Comparison of ENCODE assay signal across 26 cellular contexts in genomic region chr20:19682249-19682648, GRCh38.
"Had no signal": no experiment of that assay in that cellular context is flagged by ENCODE, and none has a peak within 500 bp of the region (broad histone marks: within the 10 kb centered on the region; RNA-seq: fewer than 3 reads in every experiment).

No MANE protein-coding gene starts in this region.

- H3K27ac ChIP-seq: HL-60, KMS-11, RWPE1 had no signal

- H3K36me3 Mint-ChIP-seq: IgD-negative memory B cell, T-cell had no signal

- H3K4me3 ChIP-seq: K562 had no signal

- H3K9me2 ChIP-seq: SK-N-SH had no signal

- H3K9ac ChIP-seq: KMS-11, SK-N-SH had no signal

- H3K27ac Mint-ChIP-seq: IgD-negative memory B cell, T-cell had no signal

- ATAC-seq: K562, Panc1, T-cell had no signal

- FAIRE-seq: HTR-8/SVneo, K562 had no signal

- DNase-seq: MV-4-11, NCI-H1048, NCI-H1105, NCI-H1417, NCI-H1436 treated with DMSO at 0.1 percent for 48 hours, NCI-H1694, NCI-H187 treated with DMSO at 0.1 percent for 48 hours, NCI-H2029 treated with DMSO at 0.1 percent for 48 hours, NCI-H2171, NCI-H226, NCI-H446, NCI-H510A, NCI-H524 treated with DMSO at 0.1 percent for 48 hours, NCI-H69, NCI-H774, SHP77, SK-N-SH, SW 1271, T-cell had no signal

- H3K9me3 ChIP-seq: SK-N-SH had no signal

- H3K4me2 ChIP-seq: KMS-11, SK-N-SH had no signal

- H3K4me1 Mint-ChIP-seq: IgD-negative memory B cell, T-cell had no signal

- H3K4me3 Mint-ChIP-seq: IgD-negative memory B cell, T-cell had no signal
